ENCODE assay signal across 9 cellular contexts in genomic region chr11:17386331-17387084, GRCh38. TPM values are rescaled to one million over a fixed set of nuclear protein-coding genes. Genes with fewer than 3 reads are reported as not detected.
DNase-seq lines count a peak whose midpoint lies in the region; ATAC-seq lines count a peak whose summit lies in the region.
"Had no signal": no experiment of that assay in that cellular context is flagged by ENCODE, and none has a peak within 500 bp of the region (broad histone marks: within the 10 kb centered on the region; RNA-seq: fewer than 3 reads in every experiment).

No MANE protein-coding gene starts in this region.

- no peak overlapping the region for H3K4me3 Mint-ChIP-seq in activated naive CD4-positive, alpha-beta T cell treated with anti-CD3 and anti-CD28 coated beads for 36 hours

- DNase-seq in AML-193 (lab: John Stamatoyannopoulos, UW) (peak; percentile 19 to 42), NOMO-1 (lab: John Stamatoyannopoulos, UW; ENCODE audit: unreplicated experiment in 2 of 2) (peak; percentile 50 to 70), Right ventricle myocardium inferior (ENCODE audit: missing footprints) (no peak), renal cortical epithelial cell (ENCODE audit: low read depth) (peak; percentile 24)
- peak; percentile 52 for DNase-seq in activated naive CD4-positive, alpha-beta T cell treated with anti-CD3 and anti-CD28 coated beads for 36 hours

- CTCF ChIA-PET in activated naive CD4-positive, alpha-beta T cell treated with anti-CD3 and anti-CD28 coated beads for 36 hours (lab: Charles Lee), result interaction anchor here (0.9 to 2.1 kb wide), 5 partner anchors 12 to 142 kb away, joined by 3 to 5 read pairs (median 4); no protein-coding TSS in a partner anchor

- no peaks in the 10 kb centered on the region for H3K27me3 Mint-ChIP-seq in activated naive CD4-positive, alpha-beta T cell treated with anti-CD3 and anti-CD28 coated beads for 36 hours (ENCODE audit: low read depth)

- H3K27ac Mint-ChIP-seq in activated naive CD4-positive, alpha-beta T cell treated with anti-CD3 and anti-CD28 coated beads for 36 hours, result no peak overlapping the region

- H3K4me1 Mint-ChIP-seq in activated naive CD4-positive, alpha-beta T cell treated with anti-CD3 and anti-CD28 coated beads for 36 hours (ENCODE audit: low read depth), result peaks cover 5% of the 10 kb centered on the region

- ATAC-seq in GM18517 (IDR thresholded peaks at IDR 0.05; ENCODE audit: unreplicated experiment) (peak; percentile 56), HG03095 (IDR thresholded peaks at IDR 0.05; ENCODE audit: unreplicated experiment) (peak; percentile 54), Right ventricle myocardium inferior (peak; percentile 91), HG03045 (IDR thresholded peaks at IDR 0.05; ENCODE audit: unreplicated experiment) (no peak)
- ATAC-seq: naive thymus-derived CD8-positive, alpha-beta T cell had no signal

- H3K9me3 Mint-ChIP-seq in activated naive CD4-positive, alpha-beta T cell treated with anti-CD3 and anti-CD28 coated beads for 36 hours, result no peaks in the 10 kb centered on the region
- H3K9me3 Mint-ChIP-seq: naive thymus-derived CD8-positive, alpha-beta T cell had no signal

- H3K36me3 Mint-ChIP-seq in activated naive CD4-positive, alpha-beta T cell treated with anti-CD3 and anti-CD28 coated beads for 36 hours (ENCODE audit: low read depth), result no peaks in the 10 kb centered on the region
- H3K36me3 Mint-ChIP-seq: naive thymus-derived CD8-positive, alpha-beta T cell had no signal

- intact Hi-C loops in activated naive CD4-positive, alpha-beta T cell treated with anti-CD3 and anti-CD28 coated beads for 36 hours (cut with micrococcal nuclease), result loop anchor here (10.0 kb wide), 2 partner anchors 348 to 588 kb away; partner anchors contain the start of gene KCNC1
- intact Hi-C loops in Right ventricle myocardium inferior (cut with DNase I), result no loop called here

RNA-seq across cellular contexts. Expression of gene KCNJ11, which starts 2.0 kb away (rescaled TPM):
- 1 to 10 TPM; 1.0 to 1.3 TPM for total RNA-seq in activated naive CD4-positive, alpha-beta T cell treated with anti-CD3 and anti-CD28 coated beads for 36 hours
- total RNA-seq in Right ventricle myocardium inferior, result 23.5 TPM
- total RNA-seq in renal cortical epithelial cell, result 0.25 and 0.35 TPM in 2 replicates

RNA-seq across cellular contexts. Expression of gene NCR3LG1, which starts 34.9 kb away (rescaled TPM):
- total RNA-seq in activated naive CD4-positive, alpha-beta T cell treated with anti-CD3 and anti-CD28 coated beads for 36 hours, result under 1 TPM; 0.72 TPM
- total RNA-seq in Right ventricle myocardium inferior (0.73 TPM), renal cortical epithelial cell (0.99 and 2.1 TPM in 2 replicates)

Comparison
In these comparisons a context has a peak if more than half of its experiments do, and no peak if none do; other contexts are left out.
1. RNA of gene KCNJ11, which starts 2.0 kb away (total RNA-seq): 23.5 TPM in Right ventricle myocardium inferior (single experiment); 1.0 to 1.3 TPM in activated naive CD4-positive, alpha-beta T cell treated with anti-CD3 and anti-CD28 coated beads for 36 hours and 0.25 to 0.35 TPM in renal cortical epithelial cell; every median in the first group is over 10 times any median in the second.